Comparison of ENCODE assay signal across 8 cellular contexts in the genomic region with DNA sequence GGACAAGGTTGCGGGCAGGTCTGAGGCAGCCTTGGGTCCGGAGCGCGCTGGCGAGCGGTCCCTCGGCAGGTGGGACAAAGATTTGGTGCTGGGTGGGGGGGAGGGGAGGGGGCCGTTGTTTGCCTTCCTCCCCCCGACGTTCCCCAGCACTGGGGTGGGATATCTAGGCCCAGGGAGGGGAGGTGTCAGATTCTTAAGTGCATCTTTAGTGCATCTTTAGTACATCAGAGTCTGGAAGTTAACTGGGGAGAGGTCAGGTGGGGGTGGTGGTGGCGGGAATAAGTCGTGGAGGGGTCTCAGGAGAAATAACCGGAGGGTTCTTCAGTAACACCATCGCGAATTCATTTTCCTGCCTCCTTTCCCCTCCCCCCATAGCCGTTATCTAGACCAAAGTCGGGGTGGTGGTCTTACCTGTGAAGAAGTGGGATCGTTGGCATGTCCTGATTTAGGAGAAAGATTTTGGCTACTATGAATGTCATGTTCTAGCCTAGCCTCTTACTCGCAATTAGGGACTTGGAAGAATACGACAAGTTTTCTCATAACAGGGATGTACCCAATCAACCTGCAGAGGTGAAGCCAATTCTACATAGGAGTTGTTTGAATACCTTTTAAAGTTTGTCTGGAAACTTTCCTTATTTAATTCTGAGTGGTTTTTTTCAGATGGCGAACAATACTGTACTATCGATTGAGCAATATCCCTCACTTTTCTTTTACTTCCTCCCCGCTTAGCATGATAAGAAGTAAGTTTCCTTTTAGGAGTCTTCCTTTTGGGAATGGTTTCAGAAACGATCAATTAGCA. TPM values are rescaled to one million over a fixed set of nuclear protein-coding genes. Genes with fewer than 3 reads are reported as not detected.
DNase-seq lines count a peak whose midpoint lies in the region; ATAC-seq, FAIRE-seq and TF ChIP-seq lines count a peak whose summit lies in the region.

No MANE protein-coding gene starts in this region.

- DNase-seq in activated CD4-positive, alpha-beta T cell treated with anti-CD3 and anti-CD28 coated beads, Interleukin-2, amount 10 ng/mL, durations not matched to agents 24 days and 14 days: no peak
- no peak for DNase-seq in activated CD4-positive, alpha-beta T cell treated with anti-CD3 and anti-CD28 coated beads, Interleukin-2, amount 50 U/mL, for 1 hour
- DNase-seq in endodermal cell (no peak), neuronal stem cell (ENCODE audit: low spot score) (peak; percentile 9), DMS53 treated with DMSO at 0.1 percent for 48 hours (lab: John Stamatoyannopoulos, UW; ENCODE audit: unreplicated experiment) (no peak), D721Med (ENCODE audit: insufficient read length, low spot score) (no peak)

- H4K8ac ChIP-seq in neuronal stem cell (ENCODE audit: low read depth, low read length): peak overlapping the region; percentile 24

- no peaks in the 10 kb centered on the region for H3K9me3 ChIP-seq in OCI-LY1 (ENCODE audit: low read length)
- no peaks in the 10 kb centered on the region for H3K9me3 ChIP-seq in endodermal cell (ENCODE audit: control insufficient read depth, low read length)
- peaks cover 0 to 23% of the 10 kb centered on the region in 2 donors for H3K9me3 ChIP-seq in neuronal stem cell (replicated peaks in 1 of 2; ENCODE audit: control insufficient read depth in 2 of 2, insufficient read depth in 1 of 2, low read depth in 1 of 2, low read length in 2 of 2)

- H3K4me3 ChIP-seq in OCI-LY1 (ENCODE audit: low read depth, low read length, poor library complexity, severe bottlenecking) (peak overlapping the region; percentile 99), endodermal cell (ENCODE audit: low read length) (peak overlapping the region; percentile 89), neuronal stem cell (ENCODE audit: low read length in 2 of 2) (peak overlapping the region; percentile 67 to 94)

- peaks cover 56% of the 10 kb centered on the region for H3K79me2 ChIP-seq in OCI-LY1 (ENCODE audit: insufficient read depth, low read length)

- H3K27me3 Mint-ChIP-seq in activated CD4-positive, alpha-beta T cell treated with anti-CD3 and anti-CD28 coated beads, Interleukin-2, amount 10 ng/mL, durations not matched to agents 24 days and 14 days: peaks cover 2% of the 10 kb centered on the region
- H3K27me3 Mint-ChIP-seq in endodermal cell (ENCODE audit: insufficient read depth): no peaks in the 10 kb centered on the region

- H3K4me1 ChIP-seq in OCI-LY1 (ENCODE audit: insufficient read depth, low read length, severe bottlenecking) (peaks cover 24% of the 10 kb centered on the region), endodermal cell (ENCODE audit: control insufficient read depth, insufficient read depth, low read length) (no peaks in the 10 kb centered on the region), neuronal stem cell (ENCODE audit: control insufficient read depth in 2 of 2, insufficient read depth in 1 of 2, low read depth in 1 of 2, low read length in 2 of 2) (peaks cover 4 to 16% of the 10 kb centered on the region in 2 donors)

- H4K20me1 ChIP-seq in OCI-LY1 (ENCODE audit: insufficient read depth, low read length): no peaks in the 10 kb centered on the region

- H2AFZ ChIP-seq in OCI-LY1 (ENCODE audit: low read length) (no peak overlapping the region), neuronal stem cell (ENCODE audit: low read length) (peak overlapping the region; percentile 89)

- H2BK15ac ChIP-seq in neuronal stem cell (ENCODE audit: low read length): no peak overlapping the region

- H3K4me2 ChIP-seq in OCI-LY1 (ENCODE audit: low read length) (peak overlapping the region; percentile 99), neuronal stem cell (ENCODE audit: insufficient read depth, low read length, poor library complexity, severe bottlenecking) (peak overlapping the region; percentile 40)

- H3K27ac ChIP-seq in OCI-LY1 (ENCODE audit: low read depth, low read length, poor library complexity, severe bottlenecking) (peak overlapping the region; percentile 59), endodermal cell (ENCODE audit: low read depth, low read length) (peak overlapping the region; percentile 93), neuronal stem cell (replicated peaks; ENCODE audit: low read length) (peak overlapping the region; percentile 75)

- 9 to 40% methylated on average over 7 to 20 of the region's 24 CpGs for WGBS in endodermal cell (ENCODE audit: insufficient coverage in 1 of 2, insufficient read length in 1 of 2), 2 experiments
- no CpG with 5 or more reads among the region's 24 CpGs for WGBS in neuronal stem cell (ENCODE audit: extremely low coverage in 2 of 2, insufficient read length in 2 of 2, insufficient replicate concordance in 1 of 2), 2 donors

- peaks cover 5% of the 10 kb centered on the region for H3K79me1 ChIP-seq in neuronal stem cell (ENCODE audit: low read depth, low read length)

- no peak overlapping the region for H3K14ac ChIP-seq in neuronal stem cell (ENCODE audit: low read length)

- TF ChIP-seq CTCF in OCI-LY1 (IDR thresholded peaks at IDR 0.05; ENCODE audit: low read length) (no peak), endodermal cell (conservative IDR thresholded peaks at IDR 0.05) (no peak), D721Med (IDR thresholded peaks at IDR 0.05; ENCODE audit: insufficient read depth, missing control alignments) (no peak)

- intact Hi-C loops in activated CD4-positive, alpha-beta T cell treated with anti-CD3 and anti-CD28 coated beads, Interleukin-2, amount 10 ng/mL, durations not matched to agents 24 days and 14 days (cut with micrococcal nuclease): loop anchor here (2.0 to 5.0 kb wide), 3 partner anchors 192 to 288 kb away; partner anchors contain the start of genes KIAA0319L, NCDN, ZMYM1 and ZMYM6

- no peak overlapping the region for H4K91ac ChIP-seq in neuronal stem cell (ENCODE audit: low read depth, low read length, poor library complexity)

- peaks cover 27% of the 10 kb centered on the region for H3K4me1 Mint-ChIP-seq in activated CD4-positive, alpha-beta T cell treated with anti-CD3 and anti-CD28 coated beads, Interleukin-2, amount 10 ng/mL, durations not matched to agents 24 days and 14 days
- H3K4me1 Mint-ChIP-seq in endodermal cell: peaks cover 16% of the 10 kb centered on the region

- no peak for ATAC-seq in GM21528 (IDR thresholded peaks at IDR 0.05; ENCODE audit: low FRiP score, unreplicated experiment)

- H3K36me3 ChIP-seq in OCI-LY1 (ENCODE audit: insufficient read depth, low read length): peaks cover 27% of the 10 kb centered on the region
- H3K36me3 ChIP-seq in endodermal cell (ENCODE audit: control insufficient read depth, insufficient read depth, low read length): peaks cover 24% of the 10 kb centered on the region
- peaks cover 0 to 43% of the 10 kb centered on the region in 2 donors for H3K36me3 ChIP-seq in neuronal stem cell (replicated peaks in 1 of 2; ENCODE audit: control insufficient read depth in 2 of 2, insufficient read depth in 2 of 2, low read length in 2 of 2)

- peak overlapping the region; percentile 97 for H3K18ac ChIP-seq in neuronal stem cell (ENCODE audit: low read length)

- H2BK12ac ChIP-seq in neuronal stem cell (ENCODE audit: low read length): no peak overlapping the region

- H3K9me3 Mint-ChIP-seq in activated CD4-positive, alpha-beta T cell treated with anti-CD3 and anti-CD28 coated beads, Interleukin-2, amount 10 ng/mL, durations not matched to agents 24 days and 14 days: peaks cover 5% of the 10 kb centered on the region
- H3K9me3 Mint-ChIP-seq in endodermal cell: peaks cover 3% of the 10 kb centered on the region

- peak overlapping the region; percentile 95 for H3K4me3 Mint-ChIP-seq in activated CD4-positive, alpha-beta T cell treated with anti-CD3 and anti-CD28 coated beads, Interleukin-2, amount 10 ng/mL, durations not matched to agents 24 days and 14 days
- H3K4me3 Mint-ChIP-seq in endodermal cell: peak overlapping the region; percentile 88

- H2BK5ac ChIP-seq in neuronal stem cell (ENCODE audit: low read length): peak overlapping the region; percentile 83

- no peaks in the 10 kb centered on the region for H3F3A ChIP-seq in OCI-LY1 (ENCODE audit: insufficient read depth, low read length)

- H3K27ac Mint-ChIP-seq in activated CD4-positive, alpha-beta T cell treated with anti-CD3 and anti-CD28 coated beads, Interleukin-2, amount 10 ng/mL, durations not matched to agents 24 days and 14 days: peak overlapping the region; percentile 84
- peak overlapping the region; percentile 88 for H3K27ac Mint-ChIP-seq in endodermal cell

- peaks cover 9% of the 10 kb centered on the region for H3K36me3 Mint-ChIP-seq in activated CD4-positive, alpha-beta T cell treated with anti-CD3 and anti-CD28 coated beads, Interleukin-2, amount 10 ng/mL, durations not matched to agents 24 days and 14 days (ENCODE audit: low read depth)
- H3K36me3 Mint-ChIP-seq in endodermal cell (ENCODE audit: low read depth): peaks cover 34% of the 10 kb centered on the region

- H3K4ac ChIP-seq in neuronal stem cell (ENCODE audit: low read length): no peak overlapping the region

- H2BK120ac ChIP-seq in neuronal stem cell (ENCODE audit: low read depth, low read length): peak overlapping the region; percentile 82

- H2AK5ac ChIP-seq in neuronal stem cell (ENCODE audit: low read depth, low read length): peak overlapping the region; percentile 18

- no peaks in the 10 kb centered on the region for H3K9me2 ChIP-seq in OCI-LY1 (ENCODE audit: low read depth, low read length)

- FAIRE-seq in D721Med (lab: Jason Lieb, UNC): no peak

- peak overlapping the region; percentile 100 for H3K9ac ChIP-seq in OCI-LY1 (ENCODE audit: low read length)
- peak overlapping the region; percentile 94 for H3K9ac ChIP-seq in endodermal cell (ENCODE audit: extremely low read depth, low read length, poor library complexity, severe bottlenecking)
- peak overlapping the region; percentile 92 for H3K9ac ChIP-seq in neuronal stem cell (ENCODE audit: low read depth, low read length, poor library complexity)

- H3K27me3 ChIP-seq in OCI-LY1 (ENCODE audit: insufficient read depth, low read length) (no peaks in the 10 kb centered on the region), endodermal cell (ENCODE audit: control insufficient read depth, insufficient read depth, low read length, poor library complexity, severe bottlenecking) (no peaks in the 10 kb centered on the region), neuronal stem cell (ENCODE audit: control insufficient read depth in 3 of 3, insufficient read depth in 3 of 3, low read depth in 1 of 3, low read length in 3 of 3) (no peaks in the 10 kb centered on the region)

- peak overlapping the region; percentile 77 for H3K23ac ChIP-seq in neuronal stem cell (ENCODE audit: low read depth, low read length, poor library complexity)

RNA-seq across cellular contexts. Expression of gene ZMYM4, which starts 0.9 kb away (rescaled TPM):
- total RNA-seq in activated CD4-positive, alpha-beta T cell treated with anti-CD3 and anti-CD28 coated beads, Interleukin-2, amount 10 ng/mL, durations not matched to agents 24 days and 14 days: 25.6 and 31.0 TPM in 2 replicates
- 100 to 1,000 TPM; 131 to 153 TPM for total RNA-seq in endodermal cell
- 53.0 TPM for polyA plus RNA-seq in endodermal cell (2013, experiment 1 of 2)
- 52.2 TPM for polyA plus RNA-seq in endodermal cell (2013, experiment 2 of 2)
- 36.1 TPM for polyA plus RNA-seq in neuronal stem cell (2013, experiment 1 of 2)
- polyA plus RNA-seq in neuronal stem cell (2013, experiment 2 of 2): 37.8 TPM
